1 cellular context compared by ENCODE assay signal in genomic region chr2:200471324-200471848, GRCh38.
TF ChIP-seq lines count a peak whose summit lies in the region.

No MANE protein-coding gene starts in this region.

TF ChIP-seq in K562, 482 proteins besides CTCF, POLR2A, EP300 and RAD21 (continued from another document):
- TF ChIP-seq TEAD4 (IDR thresholded peaks at IDR 0.05; ENCODE audit: low read length) (0 out of 2 replicates have a peak, but pooled peaks have one; percentile 22), TEAD4 (CRISPR knock-in tag; IDR thresholded peaks at IDR 0.05; ENCODE audit: borderline replicate concordance) (no peak), ZBTB8A (IDR thresholded peaks at IDR 0.05; ENCODE audit: partially characterized antibody) (no peak)
TF ChIP-seq in K562: peak in this region for 5.
